9 cellular contexts compared by ENCODE assay signal in genomic region chr2:218896501-218897393, GRCh38. TPM values are rescaled to one million over a fixed set of nuclear protein-coding genes. Genes with fewer than 3 reads are reported as not detected.
DNase-seq lines count a peak whose midpoint lies in the region; ATAC-seq, FAIRE-seq and TF ChIP-seq lines count a peak whose summit lies in the region.
"Had no signal": no experiment of that assay in that cellular context is flagged by ENCODE, and none has a peak within 500 bp of the region (broad histone marks: within the 10 kb centered on the region; RNA-seq: fewer than 3 reads in every experiment).

No MANE protein-coding gene starts in this region.

- no peaks in the 10 kb centered on the region for H3K9me1 ChIP-seq in keratinocyte (ENCODE audit: control insufficient read depth, extremely low read depth, insufficient read depth, low read length)

- peak; percentile 32 for FAIRE-seq in keratinocyte (lab: Jason Lieb, UNC)

- DNase-seq in NT2/D1 (ENCODE audit: low read depth, low spot score) (no peak), activated T-helper 1 cell treated with Interleukin-2 at 50 U/mL for 16 hours (ENCODE audit: low read depth) (peak; percentile 74), keratinocyte (ENCODE audit: low read depth, low spot score) (peak; percentile 81), NCI-H187 treated with DMSO at 0.1 percent for 48 hours (lab: John Stamatoyannopoulos, UW) (no peak)
- DNase-seq in stimulated activated CD8-positive, alpha-beta memory T cell treated with anti-CD3 and anti-CD28 coated beads, Interleukin-15, amount 100 ng/mL, for 1 hour (ENCODE audit: low read depth): peak; percentile 75
- DNase-seq: right lobe of liver had no signal

- H3K36me3 ChIP-seq in BLaER1: no peaks in the 10 kb centered on the region
- no peaks in the 10 kb centered on the region for H3K36me3 ChIP-seq in NT2/D1 (ENCODE audit: insufficient read depth, insufficient read length, low read length)
- H3K36me3 ChIP-seq in keratinocyte (ENCODE audit: control insufficient read depth in 2 of 2, extremely low read depth in 1 of 2, insufficient read depth in 2 of 2, low read length in 2 of 2): no peaks in the 10 kb centered on the region
- H3K36me3 ChIP-seq: right lobe of liver had no signal

- H3K9ac ChIP-seq in BLaER1: peak overlapping the region; percentile 50; the same call in 1 of the 2 replicates
- peak overlapping the region; percentile 53 for H3K9ac ChIP-seq in NT2/D1 (ENCODE audit: insufficient read length, low read depth)
- H3K9ac ChIP-seq in keratinocyte (ENCODE audit: control insufficient read depth, extremely low read depth, insufficient read depth, low read length): peak overlapping the region; percentile 78

- peak overlapping the region; percentile 68 for H2AFZ ChIP-seq in keratinocyte (ENCODE audit: control insufficient read depth, low read length)

- H3K9me3 ChIP-seq in BLaER1: no peaks in the 10 kb centered on the region
- H3K9me3 ChIP-seq in NT2/D1 (ENCODE audit: insufficient read depth, low read length): peaks cover 7% of the 10 kb centered on the region; the same call in 1 of the 2 replicates
- no peaks in the 10 kb centered on the region for H3K9me3 ChIP-seq in keratinocyte (ENCODE audit: control insufficient read depth, low read depth, low read length)
- H3K9me3 ChIP-seq: right lobe of liver had no signal

- H3K27ac ChIP-seq in BLaER1 (peak overlapping the region; percentile 36; the same call in 1 of the 2 replicates), keratinocyte (ENCODE audit: control insufficient read depth, insufficient read depth, low read length) (peak overlapping the region; percentile 82)
- H3K27ac ChIP-seq: right lobe of liver had no signal

- H3K4me1 ChIP-seq in BLaER1: peaks cover 72% of the 10 kb centered on the region
- peaks cover 26% of the 10 kb centered on the region for H3K4me1 ChIP-seq in NT2/D1 (ENCODE audit: insufficient read depth, insufficient read length)
- H3K4me1 ChIP-seq in keratinocyte (ENCODE audit: control insufficient read depth, extremely low read depth, insufficient read depth, low read length): peaks cover 56% of the 10 kb centered on the region

- H3K27me3 ChIP-seq in BLaER1 (peaks cover 43% of the 10 kb centered on the region), NT2/D1 (ENCODE audit: insufficient read depth, insufficient read length) (peaks cover 95% of the 10 kb centered on the region), keratinocyte (ENCODE audit: control insufficient read depth, extremely low read depth, insufficient read depth, low read length) (no peaks in the 10 kb centered on the region)

- dilution Hi-C loops in keratinocyte (cut with MboI; ENCODE audit: extremely low pct_ligation_motif_present, low sequenced_read_pairs): no loop called here

- peak in 1 of 3 experiments; percentile 23 for TF ChIP-seq CTCF in keratinocyte (optimal IDR thresholded peaks at IDR 0.05 in 1 of 3, IDR thresholded peaks at IDR 0.05 in 1 of 3, conservative IDR thresholded peaks at IDR 0.05 in 1 of 3; ENCODE audit: extremely low read depth in 1 of 3, insufficient read depth in 2 of 3, low read length in 3 of 3)

- H3K4me3 ChIP-seq in BLaER1 (peak overlapping the region; percentile 64), NT2/D1 (ENCODE audit: insufficient read length, low read depth) (peak overlapping the region; percentile 24), keratinocyte (ENCODE audit: control insufficient read depth in 2 of 3, extremely low read depth in 1 of 3, insufficient read depth in 2 of 3, low read depth in 1 of 3, low read length in 3 of 3) (peak overlapping the region in 2 of 3 experiments; percentile 17 to 47)
- H3K4me3 ChIP-seq: right lobe of liver had no signal

- ATAC-seq in GM19023 (IDR thresholded peaks at IDR 0.05; ENCODE audit: unreplicated experiment) (peak; percentile 68), HG03135 (IDR thresholded peaks at IDR 0.05; ENCODE audit: unreplicated experiment) (peak; percentile 51)

- H3K4me2 ChIP-seq in BLaER1: peak overlapping the region; percentile 100
- H3K4me2 ChIP-seq in keratinocyte (ENCODE audit: control insufficient read depth, extremely low read depth, insufficient read depth, low read depth, low read length): peak overlapping the region; percentile 87

- peaks cover 18% of the 10 kb centered on the region for H4K20me1 ChIP-seq in BLaER1
- H4K20me1 ChIP-seq in keratinocyte (ENCODE audit: control insufficient read depth, extremely low read depth, insufficient read depth, low read length): no peaks in the 10 kb centered on the region

- H3K79me2 ChIP-seq in keratinocyte (ENCODE audit: control insufficient read depth, insufficient read depth, low read length): no peaks in the 10 kb centered on the region

RNA-seq across cellular contexts. Expression of gene WNT10A, which starts 16.1 kb away (rescaled TPM):
- polyA plus RNA-seq in keratinocyte: 0.78 to 6.6 TPM (median 2.1 TPM) in 3 replicates
- polyA plus RNA-seq in keratinocyte (2011; ENCODE audit: low read depth): 2.4 TPM
- 0.78 and 1.4 TPM in 2 replicates for polyA plus RNA-seq in keratinocyte (2011; cell fraction: cytosol; rRNA removed)
- polyA plus RNA-seq in keratinocyte (2011; cell fraction: nucleus; rRNA removed): 1.8 and 2.6 TPM in 2 replicates
- 0.97 and 3.7 TPM in 2 replicates for polyA plus RNA-seq in keratinocyte (2012; ENCODE audit: low replicate concordance)
- 0.43 to 4.4 TPM (median 1.4 TPM) in 3 replicates for polyA minus RNA-seq in keratinocyte
- 1.7 TPM for polyA minus RNA-seq in keratinocyte (2011; cell fraction: cytosol; rRNA and poly(A)+ RNA removed)
- polyA minus RNA-seq in keratinocyte (2011; cell fraction: nucleus; rRNA and poly(A)+ RNA removed): 1.1 and 2.6 TPM in 2 replicates

RNA-seq across cellular contexts. Expression of gene WNT6, which starts 37.1 kb away (rescaled TPM):
- polyA plus RNA-seq in keratinocyte: 0.15 TPM in 1 of 3 replicates, not detected in the others
- 0.20 TPM for polyA plus RNA-seq in keratinocyte (2011; ENCODE audit: low read depth)
- 0.12 TPM in 1 of 2 replicates, not detected in the other for polyA plus RNA-seq in keratinocyte (2011; cell fraction: cytosol; rRNA removed)
- 0.09 and 0.17 TPM in 2 replicates for polyA plus RNA-seq in keratinocyte (2011; cell fraction: nucleus; rRNA removed)
- polyA plus RNA-seq in keratinocyte (2012; ENCODE audit: low replicate concordance): 0.27 TPM in 1 of 2 replicates, not detected in the other
- polyA minus RNA-seq in keratinocyte: not detected in 3 replicates
- polyA minus RNA-seq in keratinocyte (2011; cell fraction: cytosol; rRNA and poly(A)+ RNA removed): not detected
- not detected in 2 replicates for polyA minus RNA-seq in keratinocyte (2011; cell fraction: nucleus; rRNA and poly(A)+ RNA removed)

Comparison
In these comparisons a context has a peak if more than half of its experiments do, and no peak if none do; other contexts are left out.
1. DNase-seq: peak in activated T-helper 1 cell treated with Interleukin-2 at 50 U/mL for 16 hours (single experiment), keratinocyte (single experiment) and stimulated activated CD8-positive, alpha-beta memory T cell treated with anti-CD3 and anti-CD28 coated beads, Interleukin-15, amount 100 ng/mL, for 1 hour (single experiment); none in NT2/D1 (single experiment) and NCI-H187 treated with DMSO at 0.1 percent for 48 hours (single experiment).
2. Peak in every context shown above with its lines, with median percentiles within 50 percentile points of each other: H3K4me3 ChIP-seq and H3K9ac ChIP-seq.